14 cellular contexts compared by ENCODE assay signal in the genomic region with DNA sequence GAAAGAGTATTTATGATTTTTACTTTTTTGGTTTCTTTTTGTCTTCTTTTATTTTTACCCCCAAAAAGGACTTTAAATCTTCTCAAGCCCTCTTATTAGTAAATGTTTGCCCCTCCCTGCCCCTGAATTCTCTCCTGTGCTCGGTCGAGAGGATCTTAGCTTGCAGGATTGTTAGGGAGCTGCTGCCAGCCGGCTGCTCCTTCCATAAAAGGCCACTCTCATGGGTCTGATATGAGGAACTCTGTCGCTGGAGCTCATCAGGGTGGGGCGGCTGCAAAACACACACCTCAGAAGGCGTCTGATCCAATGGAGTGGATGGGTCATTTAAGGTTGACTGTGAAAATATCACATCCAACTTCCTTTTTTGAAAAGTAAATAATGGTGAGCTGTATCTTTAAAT. TPM values are rescaled to one million over a fixed set of nuclear protein-coding genes. Genes with fewer than 3 reads are reported as not detected.
DNase-seq lines count a peak whose midpoint lies in the region; ATAC-seq, FAIRE-seq and TF ChIP-seq lines count a peak whose summit lies in the region.
"Had no signal": no experiment of that assay in that cellular context is flagged by ENCODE, and none has a peak within 500 bp of the region (broad histone marks: within the 10 kb centered on the region; RNA-seq: fewer than 3 reads in every experiment).

No MANE protein-coding gene starts in this region.

- peaks cover 9% of the 10 kb centered on the region for H3K27me3 Mint-ChIP-seq in GM23338 (ENCODE audit: insufficient read depth, low read depth, poor library complexity)

- TF ChIP-seq CTCF in GM23338 (conservative IDR thresholded peaks at IDR 0.05; ENCODE audit: low read depth in 2 of 2) (no peak), right atrium auricular region (IDR thresholded peaks at IDR 0.05) (no peak)

- no peak overlapping the region for H3K4me2 ChIP-seq in GM23338

- H3K36me3 ChIP-seq in GM23338 (ENCODE audit: insufficient read depth) (no peaks in the 10 kb centered on the region), right atrium auricular region (peaks cover 27% of the 10 kb centered on the region), small intestine (ENCODE audit: control insufficient read depth in 2 of 2, insufficient read depth in 2 of 2, low read length in 2 of 2) (peaks cover 8 to 9% of the 10 kb centered on the region in 2 donors)

- H3K27me3 ChIP-seq in GM23338 (ENCODE audit: insufficient read depth): no peaks in the 10 kb centered on the region
- H3K27me3 ChIP-seq in right atrium auricular region: no peaks in the 10 kb centered on the region
- no peaks in the 10 kb centered on the region for H3K27me3 ChIP-seq in small intestine (ENCODE audit: control insufficient read depth in 2 of 2, insufficient read depth in 2 of 2, low read length in 2 of 2)
- H3K27me3 ChIP-seq: dorsolateral prefrontal cortex had no signal

- peaks cover 13% of the 10 kb centered on the region for H3K4me1 ChIP-seq in GM23338 (ENCODE audit: insufficient read depth)
- peaks cover 0 to 19% of the 10 kb centered on the region in 2 donors for H3K4me1 ChIP-seq in right atrium auricular region
- H3K4me1 ChIP-seq in small intestine (ENCODE audit: control insufficient read depth in 2 of 2, insufficient read depth in 1 of 2, low read depth in 1 of 2, low read length in 1 of 2): no peaks in the 10 kb centered on the region

- ATAC-seq in GM23338 (no peak), GM18505 (IDR thresholded peaks at IDR 0.05; ENCODE audit: unreplicated experiment) (no peak), HG02981 (IDR thresholded peaks at IDR 0.05; ENCODE audit: unreplicated experiment) (no peak)

- no peak overlapping the region for H2AFZ ChIP-seq in GM23338

- no peaks in the 10 kb centered on the region for H3K79me2 ChIP-seq in GM23338 (replicated peaks; ENCODE audit: insufficient read depth)

- H3K4me3 Mint-ChIP-seq in GM23338: no peak overlapping the region

- H3K9me3 Mint-ChIP-seq in GM23338: no peaks in the 10 kb centered on the region; the same call in 2 of the 3 replicates

- H3K27ac ChIP-seq in GM23338 (ENCODE audit: low read depth) (no peak overlapping the region), right atrium auricular region (peak overlapping the region; percentile 74 to 78), small intestine (ENCODE audit: low read depth in 1 of 2, low read length in 1 of 2) (peak overlapping the region; percentile 65 to 86)
- H3K27ac ChIP-seq: dorsolateral prefrontal cortex had no signal

- peaks cover 26% of the 10 kb centered on the region for H3K4me1 Mint-ChIP-seq in GM23338

- H3K9me3 ChIP-seq in right atrium auricular region (no peaks in the 10 kb centered on the region), small intestine (ENCODE audit: control insufficient read depth, low read depth) (no peaks in the 10 kb centered on the region)

- H3K4me3 ChIP-seq in GM23338 (no peak overlapping the region), right atrium auricular region (no peak overlapping the region), small intestine (ENCODE audit: low read depth in 1 of 2, low read length in 2 of 2) (no peak overlapping the region)
- H3K4me3 ChIP-seq: dorsolateral prefrontal cortex had no signal

- WGBS in small intestine, 3 donors: 10 to 32% (median 15%) methylated on average over 6 of the region's 6 CpGs

- no peaks in the 10 kb centered on the region for H3K36me3 Mint-ChIP-seq in GM23338 (ENCODE audit: low read depth)

- no peak for FAIRE-seq in small intestine (lab: Jason Lieb, UNC)

- TF ChIP-seq POLR2A in GM18505 (IDR thresholded peaks at IDR 0.05; ENCODE audit: borderline replicate concordance, extremely low read depth, insufficient read depth, insufficient read length): no peak

- DNase-seq in GM23338 (ENCODE audit: low spot score): no peak
- DNase-seq in SKM-1 (lab: John Stamatoyannopoulos, UW; ENCODE audit: unreplicated experiment): peak; percentile 2
- DNase-seq in right atrium auricular region (ENCODE audit: low spot score): no peak
- peak; percentile 91 for DNase-seq in small intestine
- DNase-seq in D341Med (ENCODE audit: low spot score): no peak
- DNase-seq in anterior cingulate cortex (lab: John Stamatoyannopoulos, UW): no peak
- DNase-seq: Calu3, dorsolateral prefrontal cortex, head of caudate nucleus, mesendoderm, NCI-H1048, T-helper 2 cell had no signal

- H3K27ac Mint-ChIP-seq in GM23338: 0 out of 2 replicates have a peak overlapping the region, but pooled peaks have one; percentile 18

- no peaks in the 10 kb centered on the region for H4K20me1 ChIP-seq in GM23338 (replicated peaks; ENCODE audit: insufficient read depth)

- peaks cover 9% of the 10 kb centered on the region; the same call in 1 of the 2 replicates for H3F3A ChIP-seq in GM23338 (replicated peaks; ENCODE audit: low read depth)

- H3K9me2 ChIP-seq in GM23338 (ENCODE audit: insufficient read depth): peaks cover 3% of the 10 kb centered on the region; the same call in 1 of the 2 replicates

TF ChIP-seq in GM23338, 12 proteins besides CTCF, POLR2A, EP300 and RAD21 (continues in another document):
- TF ChIP-seq STAT1 (IDR thresholded peaks at IDR 0.05; ENCODE audit: unreplicated experiment) (no peak), EZH2phosphoT487 (IDR thresholded peaks at IDR 0.05; ENCODE audit: unreplicated experiment) (no peak), NANOG (IDR thresholded peaks at IDR 0.05; ENCODE audit: borderline replicate concordance) (no peak)

RNA-seq across cellular contexts. Expression of gene LTBR, which starts 8.5 kb away (rescaled TPM):
- total RNA-seq in GM23338 (2014; rRNA removed; shearing (Covaris generic)): 6.8 and 7.1 TPM in 2 replicates
- 6.1 and 10.5 TPM in 2 replicates for polyA plus RNA-seq in GM23338 (2016; fragmentation: Nextera tagmentation; extraction: Ambion mirVana)
- total RNA-seq in right atrium auricular region: 10 to 100 TPM; 63.6 to 72.1 TPM
- polyA plus RNA-seq in small intestine: 10 to 100 TPM; 56.5 to 80.9 (median 65.5) TPM

RNA-seq across cellular contexts. Expression of gene SCNN1A, which starts 17.1 kb away (rescaled TPM):
- total RNA-seq in GM23338 (2014; rRNA removed; shearing (Covaris generic)): 125 and 134 TPM in 2 replicates
- polyA plus RNA-seq in GM23338 (2016; fragmentation: Nextera tagmentation; extraction: Ambion mirVana) (34.0 and 37.1 TPM in 2 replicates), small intestine (10 to 100 TPM; 12.3 to 18.9 (median 14.4) TPM)
- total RNA-seq in right atrium auricular region: 10 to 100 TPM in 1 of 2 donors, 1 to 10 TPM in 1; 2.7 to 18.7 TPM

RNA-seq across cellular contexts. Expression of gene TNFRSF1A, which starts 50.6 kb away (rescaled TPM):
- total RNA-seq in GM23338 (2014; rRNA removed; shearing (Covaris generic)): 36.7 and 43.4 TPM in 2 replicates
- polyA plus RNA-seq in GM23338 (2016; fragmentation: Nextera tagmentation; extraction: Ambion mirVana) (24.3 and 28.5 TPM in 2 replicates), small intestine (100 to 1,000 TPM in 1 of 3 donors, 10 to 100 TPM in 2; 77.2 to 102 (median 92.9) TPM)
- 100 to 1,000 TPM in 1 of 2 donors, 10 to 100 TPM in 1; 62.9 to 176 TPM for total RNA-seq in right atrium auricular region

RNA-seq across cellular contexts. Expression of gene CD27, which starts 52.3 kb away (rescaled TPM):
- not detected in 2 replicates for total RNA-seq in GM23338 (2014; rRNA removed; shearing (Covaris generic))
- polyA plus RNA-seq in GM23338 (2016; fragmentation: Nextera tagmentation; extraction: Ambion mirVana): 0.49 and 0.53 TPM in 2 replicates
- 1 to 10 TPM in 1 of 2 donors, not detected in 1; 1.1 TPM for total RNA-seq in right atrium auricular region
- 10 to 100 TPM in 1 of 3 donors, 1 to 10 TPM in 1, under 1 TPM in 1; 0.45 to 16.2 (median 3.7) TPM for polyA plus RNA-seq in small intestine
- total RNA-seq: Calu3 had no signal

RNA-seq across cellular contexts. Expression of gene TAPBPL, which starts 59.3 kb away (rescaled TPM):
- total RNA-seq in GM23338 (2014; rRNA removed; shearing (Covaris generic)): 0.59 and 0.66 TPM in 2 replicates
- polyA plus RNA-seq in GM23338 (2016; fragmentation: Nextera tagmentation; extraction: Ambion mirVana): 0.52 and 0.65 TPM in 2 replicates
- 10 to 100 TPM; 14.5 to 16.9 TPM for total RNA-seq in right atrium auricular region
- 10 to 100 TPM; 26.4 to 38.6 (median 31.5) TPM for polyA plus RNA-seq in small intestine

Comparison
In these comparisons a context has a peak if more than half of its experiments do, and no peak if none do; other contexts are left out.
1. DNase-seq: peak in SKM-1 (single experiment) and small intestine (single experiment); none in GM23338 (single experiment), right atrium auricular region (single experiment), D341Med (single experiment) and anterior cingulate cortex (0 of 58).